21 cellular contexts compared by ENCODE assay signal in genomic region chr3:120029749-120030148, GRCh38.
DNase-seq lines count a peak whose midpoint lies in the region; ATAC-seq lines count a peak whose summit lies in the region.
"Had no signal": no experiment of that assay in that cellular context is flagged by ENCODE, and none has a peak within 500 bp of the region (broad histone marks: within the 10 kb centered on the region; RNA-seq: fewer than 3 reads in every experiment).

No MANE protein-coding gene starts in this region.

- intact Hi-C loops in Right ventricle myocardium superior (cut with DNase I), result no loop called here

- H3K4me1 Mint-ChIP-seq in activated naive CD8-positive, alpha-beta T cell (ENCODE audit: low read depth), result peaks cover 78% of the 10 kb centered on the region
- H3K4me1 Mint-ChIP-seq in activated naive CD8-positive, alpha-beta T cell treated with anti-CD3 and anti-CD28 coated beads, Interleukin-2, amount 50 U/mL, for 24 hours, result peaks cover 49% of the 10 kb centered on the region

- peaks cover 6% of the 10 kb centered on the region for H3K9me3 Mint-ChIP-seq in activated naive CD8-positive, alpha-beta T cell (ENCODE audit: low read depth)
- H3K9me3 Mint-ChIP-seq in activated naive CD8-positive, alpha-beta T cell treated with anti-CD3 and anti-CD28 coated beads, Interleukin-2, amount 50 U/mL, for 24 hours, result peaks cover 9% of the 10 kb centered on the region
- H3K9me3 Mint-ChIP-seq: GM23338, H9 had no signal

- H3K27me3 Mint-ChIP-seq in activated naive CD8-positive, alpha-beta T cell, result no peaks in the 10 kb centered on the region
- H3K27me3 Mint-ChIP-seq in activated naive CD8-positive, alpha-beta T cell treated with anti-CD3 and anti-CD28 coated beads, Interleukin-2, amount 50 U/mL, for 24 hours, result no peaks in the 10 kb centered on the region
- H3K27me3 Mint-ChIP-seq: CD4-positive, alpha-beta memory T cell had no signal

- no peaks in the 10 kb centered on the region for H3K27me3 ChIP-seq in SJCRH30
- H3K27me3 ChIP-seq: BE2C; BLaER1 treated with 17β-estradiol and CSF1 and Interleukin-3, amounts not matched to agents 10 nM and 100 nM had no signal

- peak overlapping the region; percentile 18 for H3K27ac Mint-ChIP-seq in activated naive CD8-positive, alpha-beta T cell
- H3K27ac Mint-ChIP-seq in activated naive CD8-positive, alpha-beta T cell treated with anti-CD3 and anti-CD28 coated beads, Interleukin-2, amount 50 U/mL, for 24 hours, result no peak overlapping the region
- H3K27ac Mint-ChIP-seq: GM23338 had no signal

- H3K4me3 Mint-ChIP-seq in activated naive CD8-positive, alpha-beta T cell, result no peak overlapping the region
- H3K4me3 Mint-ChIP-seq in activated naive CD8-positive, alpha-beta T cell treated with anti-CD3 and anti-CD28 coated beads, Interleukin-2, amount 50 U/mL, for 24 hours, result no peak overlapping the region
- H3K4me3 Mint-ChIP-seq: CD4-positive, alpha-beta memory T cell; GM23338; H9 had no signal

- H3K36me3 Mint-ChIP-seq in activated naive CD8-positive, alpha-beta T cell, result peaks cover 14% of the 10 kb centered on the region
- H3K36me3 Mint-ChIP-seq in activated naive CD8-positive, alpha-beta T cell treated with anti-CD3 and anti-CD28 coated beads, Interleukin-2, amount 50 U/mL, for 24 hours (ENCODE audit: low read depth), result peaks cover 9% of the 10 kb centered on the region

- no peak for ATAC-seq in activated naive CD8-positive, alpha-beta T cell treated with anti-CD3 and anti-CD28 coated beads, Interleukin-2, amount 50 U/mL, for 24 hours
- ATAC-seq in Right ventricle myocardium superior (ENCODE audit: poor library complexity), result no peak
- ATAC-seq: GM23338, HCT116 had no signal

- no peak for DNase-seq in activated naive CD8-positive, alpha-beta T cell treated with anti-CD3 and anti-CD28 coated beads, Interleukin-2, amount 50 U/mL, for 24 hours
- peak; percentile 54 to 65 for DNase-seq in SJCRH30
- DNase-seq in myocyte (ENCODE audit: low read depth), result peak; percentile 93
- peak; percentile 27 for DNase-seq in skeletal muscle cell (ENCODE audit: low read depth)
- no peak for DNase-seq in Right ventricle myocardium superior
- DNase-seq in cerebellum (ENCODE audit: low spot score), result no peak
- no peak for DNase-seq in epidermal melanocyte (ENCODE audit: insufficient read length, low spot score)
- DNase-seq: AML-193; BE2C; Calu3; CD4-positive, alpha-beta memory T cell; COR-L47; DMS53; DMS79 treated with DMSO at 0.1 percent for 48 hours; GF-D8; H9 had no signal

- no peaks in the 10 kb centered on the region; the same call in none of the 2 replicates for H3K36me3 ChIP-seq in SJCRH30
- H3K36me3 ChIP-seq: BE2C had no signal

- H3K27ac ChIP-seq in SJCRH30, result peak overlapping the region; percentile 39
- H3K27ac ChIP-seq: 22Rv1; BLaER1 treated with 17β-estradiol and CSF1 and Interleukin-3, amounts not matched to agents 10 nM and 100 nM had no signal

- no peak overlapping the region for H3K4me3 ChIP-seq in SJCRH30
- no peak overlapping the region for H3K4me3 ChIP-seq in skeletal muscle cell (ENCODE audit: low read depth, low read length)
- H3K4me3 ChIP-seq: BLaER1 treated with 17β-estradiol and CSF1 and Interleukin-3, amounts not matched to agents 10 nM and 100 nM; GM23338 had no signal

- H3K9me3 ChIP-seq in SJCRH30 (replicated peaks), result 0 out of 2 replicates have a peak, but pooled peaks cover 3% of the 10 kb centered on the region
- H3K9me3 ChIP-seq: BE2C had no signal

- peaks cover 22% of the 10 kb centered on the region for H3K4me1 ChIP-seq in SJCRH30
- H3K4me1 ChIP-seq: BE2C had no signal

Comparison
In these comparisons a context has a peak if more than half of its experiments do, and no peak if none do; other contexts are left out.
1. DNase-seq: peak in SJCRH30 (2 of 2), myocyte (single experiment) and skeletal muscle cell (single experiment); none in activated naive CD8-positive, alpha-beta T cell treated with anti-CD3 and anti-CD28 coated beads, Interleukin-2, amount 50 U/mL, for 24 hours (single experiment), Right ventricle myocardium superior (single experiment), cerebellum (single experiment) and epidermal melanocyte (single experiment).